In the genomic region with DNA sequence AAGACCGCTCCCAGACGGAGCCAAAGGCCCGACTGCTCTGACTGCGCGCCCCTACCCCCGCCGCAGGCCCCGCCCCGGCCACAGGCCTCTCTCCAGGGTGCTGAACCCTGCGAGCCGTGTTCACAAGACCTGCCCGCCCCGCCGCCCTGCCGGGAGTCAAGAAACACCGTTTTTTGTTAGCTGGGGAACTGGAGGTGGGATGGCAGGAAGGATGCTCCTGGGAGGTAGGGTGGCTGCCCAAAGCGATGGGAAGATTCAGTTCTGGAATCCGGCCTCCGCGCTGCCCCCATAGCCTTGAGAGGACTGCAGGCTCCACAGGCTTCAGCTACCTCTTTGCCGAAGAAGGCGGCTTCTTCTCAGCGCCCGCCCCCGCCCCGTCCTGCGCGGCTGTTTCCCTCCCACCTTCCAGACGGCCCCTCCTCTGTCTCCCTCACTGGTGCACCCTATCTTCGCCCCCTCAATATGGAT, we compare ENCODE assay signal across 8 cellular contexts.
DNase-seq lines count a peak whose midpoint lies in the region; ATAC-seq and TF ChIP-seq lines count a peak whose summit lies in the region.

No MANE protein-coding gene starts in this region.

- DNase-seq in GM19238 (ENCODE audit: insufficient read length, low spot score) = peak; percentile 46
- peak; percentile 79 for DNase-seq in RWPE1 (ENCODE audit: low spot score)
- DNase-seq in activated naive CD4-positive, alpha-beta T cell treated with anti-CD3 and anti-CD28 coated beads, Interleukin-2, amount 10 ng/mL, durations not matched to agents 7 days and 5 days = peak; percentile 86
- DNase-seq in stimulated activated CD4-positive, alpha-beta T cell treated with anti-CD3 and anti-CD28 coated beads, Interleukin-2, amount 100 ng/mL, for 24 hours = peak; percentile 77 to 80

- peaks cover 59% of the 10 kb centered on the region for H3K27me3 ChIP-seq in iPS-18a (ENCODE audit: control insufficient read depth, insufficient read depth, low read length)

- no peak overlapping the region for H3K27ac ChIP-seq in RWPE1
- H3K27ac ChIP-seq in iPS-18a (ENCODE audit: low read length) = no peak overlapping the region

- H3K9ac ChIP-seq in iPS-18a (ENCODE audit: low read length) = no peak overlapping the region

- TF ChIP-seq CTCF in RWPE1 (conservative IDR thresholded peaks at IDR 0.05; ENCODE audit: low read depth) = no peak

- peak overlapping the region; percentile 20 for H3K4me3 ChIP-seq in iPS-18a (ENCODE audit: low read length)

- H3K27ac Mint-ChIP-seq in activated naive CD4-positive, alpha-beta T cell treated with anti-CD3 and anti-CD28 coated beads, Interleukin-2, amount 10 ng/mL, durations not matched to agents 7 days and 5 days = peak overlapping the region; percentile 57

- POLR2A ChIA-PET in RWPE1 (lab: Yijun Ruan, JAX; ENCODE audit: low non-redundant PET) = no interaction called here

- H3K36me3 ChIP-seq in iPS-18a (ENCODE audit: control insufficient read depth, low read depth, low read length) = no peaks in the 10 kb centered on the region

- ATAC-seq in HG03469 (IDR thresholded peaks at IDR 0.05; ENCODE audit: unreplicated experiment) (no peak), HG02763 (IDR thresholded peaks at IDR 0.05; ENCODE audit: unreplicated experiment) (no peak), GM19395 (IDR thresholded peaks at IDR 0.05; ENCODE audit: unreplicated experiment) (no peak)

- peaks cover 2% of the 10 kb centered on the region for H3K36me3 Mint-ChIP-seq in activated naive CD4-positive, alpha-beta T cell treated with anti-CD3 and anti-CD28 coated beads, Interleukin-2, amount 10 ng/mL, durations not matched to agents 7 days and 5 days

- H3K4me3 Mint-ChIP-seq in activated naive CD4-positive, alpha-beta T cell treated with anti-CD3 and anti-CD28 coated beads, Interleukin-2, amount 10 ng/mL, durations not matched to agents 7 days and 5 days = no peak overlapping the region

- H3K9me3 ChIP-seq in iPS-18a (ENCODE audit: control insufficient read depth, low read depth, low read length) = no peaks in the 10 kb centered on the region

- peaks cover 90% of the 10 kb centered on the region for H3K27me3 Mint-ChIP-seq in activated naive CD4-positive, alpha-beta T cell treated with anti-CD3 and anti-CD28 coated beads, Interleukin-2, amount 10 ng/mL, durations not matched to agents 7 days and 5 days

- H3K4me1 Mint-ChIP-seq in activated naive CD4-positive, alpha-beta T cell treated with anti-CD3 and anti-CD28 coated beads, Interleukin-2, amount 10 ng/mL, durations not matched to agents 7 days and 5 days = peaks cover 2% of the 10 kb centered on the region

- CTCF ChIA-PET in RWPE1 (lab: Yijun Ruan, JAX) = interaction anchor here (0.6 to 1.2 kb wide), 3 partner anchors 30 to 205 kb away, joined by 3 to 5 read pairs (median 3); no protein-coding TSS in a partner anchor
- CTCF ChIA-PET in activated naive CD4-positive, alpha-beta T cell treated with anti-CD3 and anti-CD28 coated beads, Interleukin-2, amount 10 ng/mL, durations not matched to agents 7 days and 5 days (lab: Charles Lee) = no interaction called here

- H3K4me1 ChIP-seq in iPS-18a (ENCODE audit: control insufficient read depth, low read depth, low read length) = peaks cover 4% of the 10 kb centered on the region

- H3K9me3 Mint-ChIP-seq in activated naive CD4-positive, alpha-beta T cell treated with anti-CD3 and anti-CD28 coated beads, Interleukin-2, amount 10 ng/mL, durations not matched to agents 7 days and 5 days = no peaks in the 10 kb centered on the region
